ENCODE assay signal across 8 cellular contexts in genomic region chr17:73342057-73342522, GRCh38. TPM values are rescaled to one million over a fixed set of nuclear protein-coding genes. Genes with fewer than 3 reads are reported as not detected.
DNase-seq lines count a peak whose midpoint lies in the region; ATAC-seq and TF ChIP-seq lines count a peak whose summit lies in the region.

No MANE protein-coding gene starts in this region.

- H3K27ac ChIP-seq in heart left ventricle (peak overlapping the region in 8 of 12 donors; percentile 14 to 91 (median 56)), psoas muscle (no peak overlapping the region)

- no peaks in the 10 kb centered on the region for H3K9me3 ChIP-seq in heart left ventricle
- no peaks in the 10 kb centered on the region for H3K9me3 ChIP-seq in psoas muscle

- peak; percentile 32 for DNase-seq in HCEC 1CT
- peak; percentile 75 for DNase-seq in WTC11 (ENCODE audit: low spot score)
- DNase-seq in heart left ventricle = peak; percentile 70 to 89 (median 77)
- no peak for DNase-seq in psoas muscle
- no peak for DNase-seq in activated CD8-positive, alpha-beta memory T cell treated with anti-CD3 and anti-CD28 coated beads, Interleukin-2, amount 50 U/mL, for 48 hours

- no peaks in the 10 kb centered on the region for H3K27me3 ChIP-seq in heart left ventricle
- H3K27me3 ChIP-seq in psoas muscle (ENCODE audit: insufficient read depth in 3 of 3, low read length in 2 of 3) = peaks cover 0 to 10% (median 0%) of the 10 kb centered on the region in 3 donors

- POLR2A ChIA-PET in WTC11 (lab: Charles Lee) = interaction anchor here (1.0 to 3.3 kb wide), 5 partner anchors 18 to 110 kb away, joined by 3 to 55 read pairs (median 3); partner anchors contain the start of gene CDC42EP4

- peak overlapping the region; percentile 83 for H3K27ac Mint-ChIP-seq in WTC11

- peak overlapping the region; percentile 18; the same call in 1 of the 2 replicates for H3K4me3 Mint-ChIP-seq in WTC11

- TF ChIP-seq CTCF in WTC11 (IDR thresholded peaks at IDR 0.05) (no peak), heart left ventricle (IDR thresholded peaks at IDR 0.05) (no peak), psoas muscle (IDR thresholded peaks at IDR 0.05) (no peak)

- no peaks in the 10 kb centered on the region for H3K36me3 Mint-ChIP-seq in WTC11

- no peak for TF ChIP-seq POLR2A in heart left ventricle (IDR thresholded peaks at IDR 0.05)

- no peaks in the 10 kb centered on the region for H3K9me3 Mint-ChIP-seq in WTC11

- no peaks in the 10 kb centered on the region for H3K36me3 ChIP-seq in heart left ventricle
- H3K36me3 ChIP-seq in psoas muscle (ENCODE audit: insufficient read depth in 1 of 2, low read depth in 1 of 2) = no peaks in the 10 kb centered on the region

- intact Hi-C loops in heart left ventricle (cut with DNase I) = no loop called here
- intact Hi-C loops in psoas muscle (cut with DNase I) = loop anchor here in 1 of 2 donors (5.0 kb wide), 1 partner anchor 1190 kb away; no protein-coding TSS in a partner anchor

- WGBS in heart left ventricle, 4 donors = 41 to 53% (median 47%) methylated on average over 8 to 12 of the region's 12 CpGs
- 20 to 29% (median 20%) methylated on average over 12 of the region's 12 CpGs for WGBS in psoas muscle, 3 donors

- no peaks in the 10 kb centered on the region for H3K27me3 Mint-ChIP-seq in WTC11 (ENCODE audit: low read depth)

- peak; percentile 74 for ATAC-seq in WTC11
- peak; percentile 75 to 89 (median 84) for ATAC-seq in heart left ventricle
- peak; percentile 34 to 73 (median 56) for ATAC-seq in psoas muscle
- no peak for ATAC-seq in GM21528 (IDR thresholded peaks at IDR 0.05; ENCODE audit: low FRiP score, unreplicated experiment)
- no peak for ATAC-seq in HG03159 (IDR thresholded peaks at IDR 0.05; ENCODE audit: unreplicated experiment)
- ATAC-seq in GM21825 (IDR thresholded peaks at IDR 0.05; ENCODE audit: unreplicated experiment) = no peak

- H3K4me1 Mint-ChIP-seq in WTC11 = peaks cover 48% of the 10 kb centered on the region

- H3K4me3 ChIP-seq in heart left ventricle (no peak overlapping the region), psoas muscle (no peak overlapping the region)

- H3K4me1 ChIP-seq in heart left ventricle (peaks cover 0 to 36% (median 17%) of the 10 kb centered on the region in 12 donors), psoas muscle (peaks cover 3% of the 10 kb centered on the region)

- CTCF ChIA-PET in WTC11 (lab: Charles Lee) = interaction anchor here (0.5 to 4.1 kb wide), 11 partner anchors 18 to 123 kb away, joined by 3 to 33 read pairs (median 4); partner anchors contain the start of gene CDC42EP4

TF ChIP-seq in WTC11, 78 proteins besides CTCF, POLR2A, EP300 and RAD21:
- TF ChIP-seq ZNF425 (CRISPR knock-in tag; conservative IDR thresholded peaks at IDR 0.05) (no peak), ZBTB21 (CRISPR knock-in tag; IDR thresholded peaks at IDR 0.05; ENCODE audit: borderline replicate concordance) (0 out of 2 replicates have a peak, but pooled peaks have one; percentile 38), ARID4B (CRISPR knock-in tag; IDR thresholded peaks at IDR 0.05; ENCODE audit: borderline replicate concordance) (no peak), FOXP1 (CRISPR knock-in tag; IDR thresholded peaks at IDR 0.05; ENCODE audit: borderline replicate concordance) (peak; percentile 58; the same call in 1 of the 2 replicates), PRRX2 (CRISPR knock-in tag; IDR thresholded peaks at IDR 0.05) (no peak), SP1 (CRISPR knock-in tag; conservative IDR thresholded peaks at IDR 0.05) (0 out of 2 replicates have a peak, but pooled peaks have one; percentile 1)

RNA-seq across cellular contexts. Expression of gene CDC42EP4, which starts 30.3 kb away (rescaled TPM):
- 17.0 to 18.8 TPM (median 18.4 TPM) in 3 replicates for total RNA-seq in WTC11 (2021)
- 100 to 1,000 TPM in 1 of 9 donors, 10 to 100 TPM in 8; 21.8 to 103 (median 37.5) TPM for total RNA-seq in heart left ventricle
- polyA plus RNA-seq in heart left ventricle = 10 to 100 TPM; 18.6 to 65.3 TPM
- total RNA-seq in psoas muscle = 10 to 100 TPM; 13.7 to 24.4 (median 18.1) TPM
- polyA plus RNA-seq in psoas muscle = 10 to 100 TPM; 10.7 to 24.1 (median 21.7) TPM

Comparison
In these comparisons a context has a peak if more than half of its experiments do, and no peak if none do; other contexts are left out.
1. DNase-seq: peak in HCEC 1CT (single experiment), WTC11 (single experiment) and heart left ventricle (5 of 5); none in psoas muscle (0 of 2) and activated CD8-positive, alpha-beta memory T cell treated with anti-CD3 and anti-CD28 coated beads, Interleukin-2, amount 50 U/mL, for 48 hours (single experiment).
2. ATAC-seq: peak in WTC11 (single experiment), heart left ventricle (4 of 4) and psoas muscle (4 of 4); none in GM21528 (single experiment), HG03159 (single experiment) and GM21825 (single experiment).